In genomic region chr9:13131991-13132390, GRCh38 we compare ENCODE assay signal across 17 cellular contexts.
"Had no signal": no experiment of that assay in that cellular context is flagged by ENCODE, and none has a peak within 500 bp of the region (broad histone marks: within the 10 kb centered on the region; RNA-seq: fewer than 3 reads in every experiment).

No MANE protein-coding gene starts in this region.

- H3K4me1 ChIP-seq: foreskin keratinocyte, heart left ventricle, left lung, lower lobe of right lung had no signal

- DNase-seq: dermis blood vessel endothelial cell; dorsolateral prefrontal cortex; effector CD4-positive, alpha-beta T cell; effector memory CD4-positive, alpha-beta T cell; heart left ventricle; hippocampal formation; left cardiac atrium; left lung; left ventricle myocardium superior; lower lobe of right lung; mesenchymal stem cell; midbrain; naive thymus-derived CD4-positive, alpha-beta T cell had no signal

- H3K4me3 ChIP-seq: coronary artery, dorsolateral prefrontal cortex, esophagus muscularis mucosa, gastroesophageal sphincter, heart left ventricle, left lung, lower lobe of right lung had no signal

- H3K27me3 Mint-ChIP-seq: naive thymus-derived CD4-positive, alpha-beta T cell had no signal

- H3K9me3 ChIP-seq: esophagus muscularis mucosa, gastroesophageal sphincter, heart left ventricle, left lung, lower lobe of right lung had no signal

- H3K27ac ChIP-seq: coronary artery, dorsolateral prefrontal cortex, esophagus muscularis mucosa, foreskin keratinocyte, gastroesophageal sphincter, heart left ventricle, left lung, lower lobe of right lung had no signal

- ATAC-seq: foreskin keratinocyte; gastroesophageal sphincter; heart left ventricle; left cardiac atrium; left lung; left ventricle myocardium superior; lower lobe of right lung; naive thymus-derived CD4-positive, alpha-beta T cell had no signal

- H3K4me3 Mint-ChIP-seq: naive thymus-derived CD4-positive, alpha-beta T cell had no signal

- H3K27me3 ChIP-seq: dorsolateral prefrontal cortex, esophagus muscularis mucosa, foreskin keratinocyte, gastroesophageal sphincter, heart left ventricle, left lung had no signal

- H3K27ac Mint-ChIP-seq: naive thymus-derived CD4-positive, alpha-beta T cell had no signal
